ENCODE assay signal across 2 cellular contexts in genomic region chr6:105112577-105112976, GRCh38.
TF ChIP-seq lines count a peak whose summit lies in the region.

No MANE protein-coding gene starts in this region.

TF ChIP-seq in SK-N-SH, 30 proteins besides CTCF, POLR2A, EP300 and RAD21:
- TF ChIP-seq USF2 (IDR thresholded peaks at IDR 0.05; ENCODE audit: borderline replicate concordance, low read depth, low read length) (no peak), USF1 (IDR thresholded peaks at IDR 0.05; ENCODE audit: borderline replicate concordance, low read depth) (no peak), MAX (IDR thresholded peaks at IDR 0.05; ENCODE audit: low read depth) (no peak), PBX3 (IDR thresholded peaks at IDR 0.05) (no peak), JUND (IDR thresholded peaks at IDR 0.05) (no peak), MXI1 (IDR thresholded peaks at IDR 0.05; ENCODE audit: low read depth, low read length) (no peak), REST (IDR thresholded peaks at IDR 0.05; ENCODE audit: low read depth, low read length) (no peak), CHD2 (IDR thresholded peaks at IDR 0.05; ENCODE audit: low read length, partially characterized antibody) (no peak), NFIC (IDR thresholded peaks at IDR 0.05; ENCODE audit: borderline replicate concordance) (no peak), SMC3 (IDR thresholded peaks at IDR 0.05; ENCODE audit: low read depth, low read length) (no peak), GABPA (IDR thresholded peaks at IDR 0.05; ENCODE audit: low read depth) (no peak), TEAD4 (IDR thresholded peaks at IDR 0.05; ENCODE audit: borderline replicate concordance, insufficient read depth) (no peak), FOSL2 (IDR thresholded peaks at IDR 0.05; ENCODE audit: borderline replicate concordance, low read depth) (no peak), RCOR1 (IDR thresholded peaks at IDR 0.05; ENCODE audit: low read length) (no peak)

TF ChIP-seq in SK-N-SH treated with all-trans-retinoic acid at 6 μM for 48 hours, 23 proteins besides CTCF, POLR2A, EP300 and RAD21 (continued from another document):
- TF ChIP-seq ZNF8 (CRISPR knock-in tag; IDR thresholded peaks at IDR 0.05): no peak
- TF ChIP-seq ZFP30 (CRISPR knock-in tag; IDR thresholded peaks at IDR 0.05): no peak
- no peak for TF ChIP-seq RARB (CRISPR knock-in tag; IDR thresholded peaks at IDR 0.05)
- TF ChIP-seq ISL1 (CRISPR knock-in tag; IDR thresholded peaks at IDR 0.05): no peak
- TF ChIP-seq POU6F1 (CRISPR knock-in tag; IDR thresholded peaks at IDR 0.05; ENCODE audit: borderline replicate concordance, low read depth): no peak
- TF ChIP-seq TSHZ2 (CRISPR knock-in tag; IDR thresholded peaks at IDR 0.05): no peak
- no peak for TF ChIP-seq CREB5 (CRISPR knock-in tag; IDR thresholded peaks at IDR 0.05; ENCODE audit: low read depth)
- TF ChIP-seq ZNF565 (CRISPR knock-in tag; conservative IDR thresholded peaks at IDR 0.05; ENCODE audit: low read depth): no peak
